7 cellular contexts compared by ENCODE assay signal in the genomic region with DNA sequence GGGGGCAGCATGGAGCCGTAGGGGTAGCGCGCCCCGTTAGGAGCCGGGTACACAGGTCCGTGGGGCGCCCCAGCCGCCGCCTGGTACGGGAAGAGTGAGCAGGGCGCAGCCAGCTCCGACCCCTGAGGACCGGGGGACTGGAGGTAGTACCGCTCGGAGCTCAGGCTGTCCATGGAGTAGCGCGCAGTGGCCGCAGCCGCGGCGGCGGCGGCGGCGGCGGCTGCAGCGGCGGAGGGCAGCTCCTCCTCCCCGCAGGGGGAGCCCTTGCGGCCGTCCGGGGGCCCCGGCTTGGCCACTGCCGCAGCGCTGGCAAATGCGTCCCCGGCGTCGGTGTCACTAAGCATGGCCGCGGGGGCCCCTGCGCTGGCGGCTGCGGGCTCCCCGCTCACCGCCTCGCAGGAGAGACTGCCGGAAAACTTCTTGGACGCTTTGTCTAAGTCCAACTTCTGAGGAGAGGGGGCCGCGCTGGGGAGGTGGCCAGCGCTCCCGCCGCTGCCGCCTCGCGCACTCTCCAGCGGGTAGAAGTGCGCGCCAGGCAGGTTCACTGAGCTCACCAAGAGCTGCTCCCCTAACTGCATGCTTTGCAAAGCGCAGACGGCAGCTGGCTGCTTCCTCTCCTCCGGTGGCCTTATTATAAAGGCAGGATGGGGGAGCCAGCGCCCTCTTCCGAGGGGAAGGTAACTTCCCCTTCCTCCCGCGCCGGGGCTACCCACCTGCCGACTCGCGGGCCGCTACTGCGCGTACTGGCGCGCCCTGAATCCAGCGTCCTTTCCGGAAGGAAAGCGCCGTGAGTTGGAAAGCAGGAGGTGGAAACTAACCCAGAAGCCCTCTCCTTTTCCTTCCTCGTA. TPM values are rescaled to one million over a fixed set of nuclear protein-coding genes. Genes with fewer than 3 reads are reported as not detected.
DNase-seq lines count a peak whose midpoint lies in the region; ATAC-seq, FAIRE-seq and TF ChIP-seq lines count a peak whose summit lies in the region.

TSS of gene EOMES (minus strand) at position 607 of the 848 bp plus-strand sequence. CDS start at position 578, 29 bp downstream.

- no peak within 1 kb of the TSS for H3K14ac ChIP-seq in mesenchymal stem cell (ENCODE audit: low read length in 2 of 2)

- POLR2A ChIA-PET in activated B cell treated with CpG ODN at 0.5 μM for 24 hours (lab: Charles Lee): no interaction called here

- H4K91ac ChIP-seq in mesenchymal stem cell (ENCODE audit: low read length): no peak within 1 kb of the TSS

- H3K23ac ChIP-seq in mesenchymal stem cell (ENCODE audit: low read length in 2 of 2): no peak within 1 kb of the TSS

- no peaks in the 10 kb centered on the region for H3K9me3 ChIP-seq in mesenchymal stem cell (ENCODE audit: control insufficient read depth, low read length)

- CTCF ChIA-PET in activated B cell treated with CpG ODN at 0.5 μM for 24 hours (lab: Charles Lee): interaction anchor here (1.1 to 4.9 kb wide), 3 partner anchors 9 to 607 kb away, joined by 3 to 21 read pairs (median 6); no protein-coding TSS in a partner anchor

- peak; percentile 57 for ATAC-seq in HG02763 (IDR thresholded peaks at IDR 0.05; ENCODE audit: unreplicated experiment)
- ATAC-seq in activated B cell treated with CpG ODN at 0.5 μM for 24 hours (ENCODE audit: low read depth): peak; percentile 58
- ATAC-seq in stimulated activated naive CD8-positive, alpha-beta T cell treated with anti-CD3 and anti-CD28 coated beads, Interleukin-15, Interleukin-2, amounts not matched to agents 100 U/mL and 50 U/mL, for 24 hours: peak; percentile 75

- peaks cover 73% of the 10 kb centered on the region for H3K27me3 Mint-ChIP-seq in activated B cell treated with CpG ODN at 0.5 μM for 24 hours
- peaks cover 87% of the 10 kb centered on the region for H3K27me3 Mint-ChIP-seq in chondrocyte (ENCODE audit: low read depth)

- H2BK12ac ChIP-seq in mesenchymal stem cell (ENCODE audit: low read length in 2 of 2): no peak within 1 kb of the TSS

- H3K27me3 ChIP-seq in mesenchymal stem cell (ENCODE audit: control insufficient read depth in 1 of 2, insufficient read depth in 1 of 2, low read length in 2 of 2): peaks cover 70 to 85% of the 10 kb centered on the region in 2 experiments

- H3K27ac ChIP-seq in mesenchymal stem cell (ENCODE audit: low read length, poor library complexity, severe bottlenecking): no peak within 1 kb of the TSS

- H4K8ac ChIP-seq in mesenchymal stem cell (ENCODE audit: low read length): no peak within 1 kb of the TSS

- no peak within 1 kb of the TSS for H3K27ac Mint-ChIP-seq in activated B cell treated with CpG ODN at 0.5 μM for 24 hours
- no peak within 1 kb of the TSS for H3K27ac Mint-ChIP-seq in chondrocyte (ENCODE audit: unreplicated experiment)

- peak; percentile 63 for FAIRE-seq in GM18507 (lab: Jason Lieb, UNC)

- TF ChIP-seq CTCF in activated B cell treated with CpG ODN at 0.5 μM for 24 hours (IDR thresholded peaks at IDR 0.05) (no peak), chondrocyte (IDR thresholded peaks at IDR 0.05) (peak; percentile 37)

- no peaks in the 10 kb centered on the region for H3K36me3 Mint-ChIP-seq in activated B cell treated with CpG ODN at 0.5 μM for 24 hours (ENCODE audit: low read depth)
- H3K36me3 Mint-ChIP-seq in chondrocyte (ENCODE audit: low read depth): no peaks in the 10 kb centered on the region

- intact Hi-C loops in activated B cell treated with CpG ODN at 0.5 μM for 24 hours (cut with micrococcal nuclease): loop anchor here (1.0 kb wide), 1 partner anchor 10 kb away; no protein-coding TSS in a partner anchor

- peak within 1 kb of the TSS; percentile 39 to 73 for H3K4me3 ChIP-seq in mesenchymal stem cell (ENCODE audit: insufficient read depth in 1 of 2, low read depth in 1 of 2, low read length in 2 of 2)

- H3K9me3 Mint-ChIP-seq in activated B cell treated with CpG ODN at 0.5 μM for 24 hours (no peaks in the 10 kb centered on the region), chondrocyte (ENCODE audit: low read depth) (no peaks in the 10 kb centered on the region)

- H3K18ac ChIP-seq in mesenchymal stem cell (ENCODE audit: low read depth in 1 of 2, low read length in 2 of 2): no peak within 1 kb of the TSS

- peak within 1 kb of the TSS; percentile 93 for H3K4me2 ChIP-seq in mesenchymal stem cell (ENCODE audit: low read length, poor library complexity, severe bottlenecking)

- H2BK15ac ChIP-seq in mesenchymal stem cell (ENCODE audit: low read depth, poor library complexity, severe bottlenecking): no peak within 1 kb of the TSS

- H2AK5ac ChIP-seq in mesenchymal stem cell (ENCODE audit: low read length, severe bottlenecking): no peak within 1 kb of the TSS

- H3K4me3 Mint-ChIP-seq in activated B cell treated with CpG ODN at 0.5 μM for 24 hours (peak within 1 kb of the TSS; percentile 69), chondrocyte (ENCODE audit: unreplicated experiment) (peak within 1 kb of the TSS; percentile 50)

- H2BK5ac ChIP-seq in mesenchymal stem cell (ENCODE audit: low read depth, low read length, poor library complexity, severe bottlenecking): no peak within 1 kb of the TSS

- WGBS in mesenchymal stem cell: under 1% methylated on average over 73 of the region's 81 CpGs

- H3K4ac ChIP-seq in mesenchymal stem cell (ENCODE audit: low read depth in 1 of 2, low read length in 2 of 2): no peak within 1 kb of the TSS

- peaks cover 21% of the 10 kb centered on the region for H3K4me1 ChIP-seq in mesenchymal stem cell (ENCODE audit: control insufficient read depth, insufficient read depth, low read depth, low read length)

- H3K4me1 Mint-ChIP-seq in activated B cell treated with CpG ODN at 0.5 μM for 24 hours: peaks cover 29% of the 10 kb centered on the region
- H3K4me1 Mint-ChIP-seq in chondrocyte (ENCODE audit: low read depth): peaks cover 38% of the 10 kb centered on the region

- H3K36me3 ChIP-seq in mesenchymal stem cell (ENCODE audit: control insufficient read depth in 1 of 2, insufficient read depth in 2 of 2, low read depth in 1 of 2, low read length in 2 of 2): no peaks in the 10 kb centered on the region

- no peak within 1 kb of the TSS for H3K9ac ChIP-seq in mesenchymal stem cell (ENCODE audit: low read length)

- peak; percentile 46 for DNase-seq in GM18507 (ENCODE audit: extremely low spot score, insufficient read length, low read depth)
- peak; percentile 7 for DNase-seq in NCI-H2081 treated with DMSO at 0.1 percent for 48 hours (lab: John Stamatoyannopoulos, UW)
- no peak for DNase-seq in activated B cell treated with CpG ODN at 0.5 μM for 24 hours
- DNase-seq in chondrocyte (ENCODE audit: low spot score): no peak
- peak; percentile 46 for DNase-seq in mesenchymal stem cell
- peak; percentile 80 for DNase-seq in stimulated activated naive CD8-positive, alpha-beta T cell treated with anti-CD3 and anti-CD28 coated beads, Interleukin-15, Interleukin-2, amounts not matched to agents 100 U/mL and 50 U/mL, for 24 hours

- H3K79me1 ChIP-seq in mesenchymal stem cell (replicated peaks; ENCODE audit: low read length, poor library complexity, severe bottlenecking): no peaks in the 10 kb centered on the region

- peak within 1 kb of the TSS; percentile 29 for H2AFZ ChIP-seq in mesenchymal stem cell (ENCODE audit: low read depth, low read length)

- no peak within 1 kb of the TSS for H2BK120ac ChIP-seq in mesenchymal stem cell (ENCODE audit: low read depth, low read length)

RNA-seq across cellular contexts. Expression of gene EOMES, which starts in this region (rescaled TPM):
- total RNA-seq in activated B cell treated with CpG ODN at 0.5 μM for 24 hours (0.10 TPM in 1 of 2 replicates, not detected in the other), chondrocyte (not detected in 3 replicates)
- not detected for polyA plus RNA-seq in mesenchymal stem cell (2013, experiment 1 of 2)
- not detected for polyA plus RNA-seq in mesenchymal stem cell (2013, experiment 2 of 2)

Comparison
In these comparisons a context has a peak if more than half of its experiments do, and no peak if none do; other contexts are left out.
1. Peak in ATAC-seq in activated B cell treated with CpG ODN at 0.5 μM for 24 hours; RNA of the gene not detected or under 1 TPM.
2. DNase-seq: peak in GM18507 (single experiment), NCI-H2081 treated with DMSO at 0.1 percent for 48 hours (single experiment), mesenchymal stem cell (single experiment) and stimulated activated naive CD8-positive, alpha-beta T cell treated with anti-CD3 and anti-CD28 coated beads, Interleukin-15, Interleukin-2, amounts not matched to agents 100 U/mL and 50 U/mL, for 24 hours (single experiment); none in activated B cell treated with CpG ODN at 0.5 μM for 24 hours (single experiment) and chondrocyte (single experiment).
3. Peak in every context shown above with its lines, with median percentiles within 50 percentile points of each other: ATAC-seq.